Comparison of ENCODE assay signal across 8 cellular contexts in genomic region chr1:147273409-147274307, GRCh38. TPM values are rescaled to one million over a fixed set of nuclear protein-coding genes. Genes with fewer than 3 reads are reported as not detected.
DNase-seq lines count a peak whose midpoint lies in the region; ATAC-seq and TF ChIP-seq lines count a peak whose summit lies in the region.

No MANE protein-coding gene starts in this region.

- peak overlapping the region; percentile 0; the same call in 1 of the 2 replicates for H3K4me2 ChIP-seq in KMS-11

- H3K27me3 ChIP-seq in KMS-11 (ENCODE audit: insufficient read depth, low read depth), result no peaks in the 10 kb centered on the region
- H3K27me3 ChIP-seq in Panc1 (ENCODE audit: control insufficient read depth, insufficient read depth, low read length), result no peaks in the 10 kb centered on the region
- no peaks in the 10 kb centered on the region for H3K27me3 ChIP-seq in liver (ENCODE audit: control insufficient read depth in 4 of 4, insufficient read depth in 4 of 4, low read length in 3 of 4)

- no peaks in the 10 kb centered on the region for H3K9me3 Mint-ChIP-seq in activated T-cell treated with anti-CD3 and anti-CD28 coated beads, Interleukin-2, amount 50 U/mL, for 24 hours
- H3K9me3 Mint-ChIP-seq in type B pancreatic cell, result no peaks in the 10 kb centered on the region

- H3K79me2 ChIP-seq in KMS-11 (ENCODE audit: insufficient read depth, low read depth), result no peaks in the 10 kb centered on the region

- DNase-seq in activated T-cell treated with anti-CD3 and anti-CD28 coated beads for 4 hours (peak; percentile 13), Panc1 (ENCODE audit: low read depth, low spot score) (peak; percentile 27), coronary artery (ENCODE audit: low spot score) (no peak), type B pancreatic cell (ENCODE audit: extremely low spot score, unreplicated experiment) (no peak)
- no peak for DNase-seq in activated T-cell treated with anti-CD3 and anti-CD28 coated beads, Interleukin-2, amount 50 U/mL, for 24 hours
- no peak for DNase-seq in activated CD4-positive, CD25-positive, alpha-beta regulatory T cell (lab: John Stamatoyannopoulos, UW)

- intact Hi-C loops in Panc1 (cut with micrococcal nuclease; ENCODE audit: unreplicated experiment), result loop anchor here (5.0 kb wide), 1 partner anchor 119 kb away; no protein-coding TSS in a partner anchor

- in situ Hi-C loops in Panc1 (cut with HindIII; ENCODE audit: low pct_unique_long_range_greater_than_20kb, low sequenced_read_pairs), result no loop called here

- POLR2A ChIA-PET in Panc1 (lab: Charles Lee), result no interaction called here

- peaks cover 2% of the 10 kb centered on the region; the same call in 1 of the 2 replicates for H3K36me3 ChIP-seq in KMS-11 (ENCODE audit: insufficient read depth)
- H3K36me3 ChIP-seq in Panc1 (ENCODE audit: control insufficient read depth, insufficient read depth, low read length), result peaks cover 21% of the 10 kb centered on the region
- peaks cover 4 to 36% (median 29%) of the 10 kb centered on the region in 4 donors for H3K36me3 ChIP-seq in liver (ENCODE audit: control insufficient read depth in 4 of 4, insufficient read depth in 3 of 4, low read depth in 1 of 4, low read length in 3 of 4)

- BruUV-seq in Panc1 (replicated peaks; lab: Mats Ljungman, UMichigan), result no TSS peak

- no peaks in the 10 kb centered on the region for H4K20me1 ChIP-seq in KMS-11 (ENCODE audit: insufficient read depth)

- H3K9me3 ChIP-seq in Panc1 (ENCODE audit: control insufficient read depth, insufficient read depth, low read depth, low read length), result no peaks in the 10 kb centered on the region
- H3K9me3 ChIP-seq in liver (ENCODE audit: control insufficient read depth in 4 of 4, low read length in 3 of 4), result no peaks in the 10 kb centered on the region

- H3K4me1 ChIP-seq in KMS-11 (ENCODE audit: low read depth, poor library complexity, severe bottlenecking) (peaks cover 13% of the 10 kb centered on the region), Panc1 (ENCODE audit: control insufficient read depth, insufficient read depth, low read length) (peaks cover 4% of the 10 kb centered on the region; the same call in 1 of the 2 replicates), liver (ENCODE audit: control insufficient read depth in 4 of 4, insufficient read depth in 4 of 4, low read length in 3 of 4) (peaks cover 0 to 8% (median 5%) of the 10 kb centered on the region in 4 donors)

- H3K9ac ChIP-seq in KMS-11 (no peak overlapping the region), liver (ENCODE audit: low read depth in 1 of 2, low read length in 2 of 2) (no peak overlapping the region)

- TF ChIP-seq RAD21 in liver (IDR thresholded peaks at IDR 0.05), result peak; percentile 87 to 91

- H3K27ac ChIP-seq in KMS-11 (peak overlapping the region; percentile 1; the same call in 1 of the 2 replicates), Panc1 (ENCODE audit: low read length) (no peak overlapping the region), coronary artery (peak overlapping the region; percentile 26 to 49), liver (ENCODE audit: low read depth in 1 of 2, low read length in 2 of 2) (peak overlapping the region; percentile 22 to 47)

- ATAC-seq in Panc1, result no peak

- H3K36me3 Mint-ChIP-seq in activated T-cell treated with anti-CD3 and anti-CD28 coated beads, Interleukin-2, amount 50 U/mL, for 24 hours (ENCODE audit: low read depth), result peaks cover 88% of the 10 kb centered on the region
- peaks cover 15% of the 10 kb centered on the region for H3K36me3 Mint-ChIP-seq in type B pancreatic cell

- H3K27ac Mint-ChIP-seq in activated T-cell treated with anti-CD3 and anti-CD28 coated beads, Interleukin-2, amount 50 U/mL, for 24 hours, result no peak overlapping the region
- peak overlapping the region; percentile 53 for H3K27ac Mint-ChIP-seq in type B pancreatic cell

- no peak overlapping the region for H3K4me3 Mint-ChIP-seq in activated T-cell treated with anti-CD3 and anti-CD28 coated beads, Interleukin-2, amount 50 U/mL, for 24 hours
- H3K4me3 Mint-ChIP-seq in type B pancreatic cell, result no peak overlapping the region

- H3K27me3 Mint-ChIP-seq in activated T-cell treated with anti-CD3 and anti-CD28 coated beads, Interleukin-2, amount 50 U/mL, for 24 hours, result no peaks in the 10 kb centered on the region
- no peaks in the 10 kb centered on the region for H3K27me3 Mint-ChIP-seq in type B pancreatic cell

- no peak overlapping the region for H2AFZ ChIP-seq in KMS-11 (ENCODE audit: low read depth)

- peaks cover 4% of the 10 kb centered on the region for H3K4me1 Mint-ChIP-seq in activated T-cell treated with anti-CD3 and anti-CD28 coated beads, Interleukin-2, amount 50 U/mL, for 24 hours (ENCODE audit: low read depth)
- H3K4me1 Mint-ChIP-seq in type B pancreatic cell (ENCODE audit: unreplicated experiment), result peaks cover 7% of the 10 kb centered on the region

- CTCF ChIA-PET in Panc1 (lab: Charles Lee), result interaction anchor here (1.1 to 1.6 kb wide), 2 partner anchors 115 to 116 kb away, joined by 7 to 8 read pairs; no protein-coding TSS in a partner anchor

- TF ChIP-seq CTCF in KMS-11 (conservative IDR thresholded peaks at IDR 0.05; ENCODE audit: low read depth, low read length) (peak; percentile 99), Panc1 (IDR thresholded peaks at IDR 0.05) (peak; percentile 55; the same call in 1 of the 2 replicates), coronary artery (IDR thresholded peaks at IDR 0.05) (no peak), liver (IDR thresholded peaks at IDR 0.05; ENCODE audit: low read depth, low read length, missing input control) (peak; percentile 60), type B pancreatic cell (conservative IDR thresholded peaks at IDR 0.05) (peak; percentile 86)

- 40% methylated on average over 5 of the region's 5 CpGs for WGBS in liver

- H3K4me3 ChIP-seq in KMS-11 (IDR thresholded peaks at IDR 0.05; ENCODE audit: insufficient read depth, low read depth, low read length) (no peak overlapping the region), Panc1 (ENCODE audit: low read depth in 2 of 2, low read length in 2 of 2) (no peak overlapping the region), coronary artery (peak overlapping the region; percentile 36), liver (ENCODE audit: low read depth in 1 of 3, low read length in 3 of 3) (no peak overlapping the region)

TF ChIP-seq in liver, 16 proteins besides CTCF, POLR2A, EP300 and RAD21:
- TF ChIP-seq NR2F2 (IDR thresholded peaks at IDR 0.05) (no peak), YY1 (IDR thresholded peaks at IDR 0.05) (peak; percentile 6), JUND (IDR thresholded peaks at IDR 0.05) (peak; percentile 39 to 61)

RNA-seq across cellular contexts. Expression of gene CHD1L, which starts 31.2 kb away (rescaled TPM):
- total RNA-seq in Panc1 (2021; ENCODE audit: unreplicated experiment), result 48.3 TPM
- 22.8 TPM for polyA plus RNA-seq in Panc1 (2012; ENCODE audit: insufficient read length)
- 10 to 100 TPM; 22.3 to 23.8 TPM for total RNA-seq in liver
- 10 to 100 TPM; 14.1 to 19.9 TPM for polyA plus RNA-seq in liver
- total RNA-seq in type B pancreatic cell (ENCODE audit: low replicate concordance), result 36.8 and 67.1 TPM in 2 replicates

RNA-seq across cellular contexts. Expression of gene FMO5, which starts 48.5 kb away (rescaled TPM):
- total RNA-seq in Panc1 (2021; ENCODE audit: unreplicated experiment) (0.57 TPM), liver (100 to 1,000 TPM in 1 of 2 donors, 10 to 100 TPM in 1; 75.5 to 152 TPM), type B pancreatic cell (ENCODE audit: low replicate concordance) (2.4 and 3.8 TPM in 2 replicates)
- 0.29 TPM for polyA plus RNA-seq in Panc1 (2012; ENCODE audit: insufficient read length)
- polyA plus RNA-seq in liver, result 100 to 1,000 TPM in 1 of 2 donors, 10 to 100 TPM in 1; 36.0 to 123 TPM

Comparison
In these comparisons a context has a peak if more than half of its experiments do, and no peak if none do; other contexts are left out.
1. DNase-seq: peak in activated T-cell treated with anti-CD3 and anti-CD28 coated beads for 4 hours (single experiment) and Panc1 (single experiment); none in activated T-cell treated with anti-CD3 and anti-CD28 coated beads, Interleukin-2, amount 50 U/mL, for 24 hours (single experiment), coronary artery (single experiment), type B pancreatic cell (single experiment) and activated CD4-positive, CD25-positive, alpha-beta regulatory T cell (0 of 4).
2. RNA of gene FMO5, which starts 48.5 kb away (total RNA-seq): 75.5 to 152 TPM in liver; 2.4 to 3.8 TPM in type B pancreatic cell and 0.57 TPM in Panc1 (single experiment); every median in the first group is over 10 times any median in the second.